14 cellular contexts compared by ENCODE assay signal in genomic region chr3:123576119-123576518, GRCh38. TPM values are rescaled to one million over a fixed set of nuclear protein-coding genes. Genes with fewer than 3 reads are reported as not detected.
DNase-seq lines count a peak whose midpoint lies in the region; ATAC-seq and TF ChIP-seq lines count a peak whose summit lies in the region.
"Had no signal": no experiment of that assay in that cellular context is flagged by ENCODE, and none has a peak within 500 bp of the region (broad histone marks: within the 10 kb centered on the region; RNA-seq: fewer than 3 reads in every experiment).

No MANE protein-coding gene starts in this region.

- POLR2A ChIA-PET in activated CD4-positive, alpha-beta memory T cell treated with anti-CD3 and anti-CD28 coated beads for 36 hours (lab: Charles Lee), result interaction anchor here (1.3 to 1.5 kb wide), 2 partner anchors 9 to 11 kb away, joined by 3 to 7 read pairs; partner anchors contain the start of gene HACD2
- POLR2A ChIA-PET in activated CD4-positive, alpha-beta memory T cell treated with anti-CD3 and anti-CD28 coated beads, Interleukin-2, amount 10 ng/mL, durations not matched to agents 7 days and 5 days (lab: Charles Lee), result interaction anchor here (1.6 kb wide), 1 partner anchor 9 kb away, joined by 11 read pairs; the partner anchor contains the start of gene HACD2

- H3K9me3 Mint-ChIP-seq in activated CD4-positive, alpha-beta memory T cell treated with anti-CD3 and anti-CD28 coated beads for 36 hours, result no peaks in the 10 kb centered on the region
- no peaks in the 10 kb centered on the region for H3K9me3 Mint-ChIP-seq in activated CD4-positive, alpha-beta memory T cell treated with anti-CD3 and anti-CD28 coated beads, Interleukin-2, amount 10 ng/mL, durations not matched to agents 7 days and 5 days
- H3K9me3 Mint-ChIP-seq in activated T-helper 1 cell treated with anti-CD3 and anti-CD28 coated beads, Interleukin-12 subunit alpha, Interleukin-12 subunit beta, Interleukin-2, Interleukin-4 antibody, amounts not matched to agents 30 ng/mL and 10 ng/mL and 1 ng/mL, durations not matched to agents 14 hours and 24 hours and 36 hours, result no peaks in the 10 kb centered on the region
- H3K9me3 Mint-ChIP-seq in chondrocyte (ENCODE audit: low read depth), result no peaks in the 10 kb centered on the region
- H3K9me3 Mint-ChIP-seq: nephron progenitor cell had no signal

- peaks cover 29% of the 10 kb centered on the region for H3K36me3 Mint-ChIP-seq in activated CD4-positive, alpha-beta memory T cell treated with anti-CD3 and anti-CD28 coated beads for 36 hours
- peaks cover 30% of the 10 kb centered on the region for H3K36me3 Mint-ChIP-seq in activated CD4-positive, alpha-beta memory T cell treated with anti-CD3 and anti-CD28 coated beads, Interleukin-2, amount 10 ng/mL, durations not matched to agents 7 days and 5 days (ENCODE audit: low read depth)
- peaks cover 22% of the 10 kb centered on the region for H3K36me3 Mint-ChIP-seq in activated T-helper 1 cell treated with anti-CD3 and anti-CD28 coated beads, Interleukin-12 subunit alpha, Interleukin-12 subunit beta, Interleukin-2, Interleukin-4 antibody, amounts not matched to agents 30 ng/mL and 10 ng/mL and 1 ng/mL, durations not matched to agents 14 hours and 24 hours and 36 hours (ENCODE audit: low read depth)
- H3K36me3 Mint-ChIP-seq in chondrocyte (ENCODE audit: low read depth), result peaks cover 22% of the 10 kb centered on the region

- no peak for TF ChIP-seq CTCF in chondrocyte (IDR thresholded peaks at IDR 0.05)

- peaks cover 18% of the 10 kb centered on the region for H3K4me1 Mint-ChIP-seq in activated CD4-positive, alpha-beta memory T cell treated with anti-CD3 and anti-CD28 coated beads for 36 hours (ENCODE audit: low read depth)
- H3K4me1 Mint-ChIP-seq in activated CD4-positive, alpha-beta memory T cell treated with anti-CD3 and anti-CD28 coated beads, Interleukin-2, amount 10 ng/mL, durations not matched to agents 7 days and 5 days, result peaks cover 3% of the 10 kb centered on the region
- H3K4me1 Mint-ChIP-seq in activated T-helper 1 cell treated with anti-CD3 and anti-CD28 coated beads, Interleukin-12 subunit alpha, Interleukin-12 subunit beta, Interleukin-2, Interleukin-4 antibody, amounts not matched to agents 30 ng/mL and 10 ng/mL and 1 ng/mL, durations not matched to agents 14 hours and 24 hours and 36 hours (ENCODE audit: low read depth), result peaks cover 16% of the 10 kb centered on the region
- peaks cover 25% of the 10 kb centered on the region for H3K4me1 Mint-ChIP-seq in chondrocyte (ENCODE audit: low read depth)

- intact Hi-C loops in activated CD4-positive, alpha-beta memory T cell treated with anti-CD3 and anti-CD28 coated beads for 36 hours (cut with micrococcal nuclease), result no loop called here
- intact Hi-C loops in activated T-helper 1 cell treated with anti-CD3 and anti-CD28 coated beads, Interleukin-12 subunit alpha, Interleukin-12 subunit beta, Interleukin-2, Interleukin-4 antibody, amounts not matched to agents 30 ng/mL and 10 ng/mL and 1 ng/mL, durations not matched to agents 14 hours and 24 hours and 36 hours (cut with micrococcal nuclease), result loop anchor here (1.0 kb wide), 1 partner anchor 9 kb away; the partner anchor contains the start of gene HACD2

- ATAC-seq in GM19328 (IDR thresholded peaks at IDR 0.05; ENCODE audit: unreplicated experiment), result peak; percentile 84

- H3K27ac Mint-ChIP-seq in activated CD4-positive, alpha-beta memory T cell treated with anti-CD3 and anti-CD28 coated beads for 36 hours, result no peak overlapping the region
- H3K27ac Mint-ChIP-seq in activated CD4-positive, alpha-beta memory T cell treated with anti-CD3 and anti-CD28 coated beads, Interleukin-2, amount 10 ng/mL, durations not matched to agents 7 days and 5 days, result no peak overlapping the region
- H3K27ac Mint-ChIP-seq in activated T-helper 1 cell treated with anti-CD3 and anti-CD28 coated beads, Interleukin-12 subunit alpha, Interleukin-12 subunit beta, Interleukin-2, Interleukin-4 antibody, amounts not matched to agents 30 ng/mL and 10 ng/mL and 1 ng/mL, durations not matched to agents 14 hours and 24 hours and 36 hours, result peak overlapping the region; percentile 14
- no peak overlapping the region for H3K27ac Mint-ChIP-seq in chondrocyte (ENCODE audit: unreplicated experiment)
- H3K27ac Mint-ChIP-seq: nephron progenitor cell had no signal

- no peaks in the 10 kb centered on the region for H3K27me3 Mint-ChIP-seq in activated CD4-positive, alpha-beta memory T cell treated with anti-CD3 and anti-CD28 coated beads for 36 hours
- H3K27me3 Mint-ChIP-seq in activated CD4-positive, alpha-beta memory T cell treated with anti-CD3 and anti-CD28 coated beads, Interleukin-2, amount 10 ng/mL, durations not matched to agents 7 days and 5 days, result no peaks in the 10 kb centered on the region
- no peaks in the 10 kb centered on the region for H3K27me3 Mint-ChIP-seq in activated T-helper 1 cell treated with anti-CD3 and anti-CD28 coated beads, Interleukin-12 subunit alpha, Interleukin-12 subunit beta, Interleukin-2, Interleukin-4 antibody, amounts not matched to agents 30 ng/mL and 10 ng/mL and 1 ng/mL, durations not matched to agents 14 hours and 24 hours and 36 hours (ENCODE audit: insufficient read depth)
- no peaks in the 10 kb centered on the region for H3K27me3 Mint-ChIP-seq in chondrocyte (ENCODE audit: low read depth)

- DNase-seq in activated CD4-positive, alpha-beta memory T cell treated with anti-CD3 and anti-CD28 coated beads for 36 hours, result peak; percentile 43
- no peak for DNase-seq in activated CD4-positive, alpha-beta memory T cell treated with anti-CD3 and anti-CD28 coated beads, Interleukin-2, amount 10 ng/mL, durations not matched to agents 7 days and 5 days
- no peak for DNase-seq in activated T-helper 1 cell treated with anti-CD3 and anti-CD28 coated beads, Interleukin-12 subunit alpha, Interleukin-12 subunit beta, Interleukin-2, Interleukin-4 antibody, amounts not matched to agents 30 ng/mL and 10 ng/mL and 1 ng/mL, durations not matched to agents 14 hours and 24 hours and 36 hours (ENCODE audit: low spot score)
- DNase-seq in renal cortical epithelial cell (ENCODE audit: low read depth), result peak; percentile 43
- no peak for DNase-seq in NCI-H1105 treated with DMSO at 0.1 percent for 48 hours (lab: John Stamatoyannopoulos, UW)
- DNase-seq in chondrocyte (ENCODE audit: low spot score), result no peak
- no peak for DNase-seq in midbrain (lab: John Stamatoyannopoulos, UW)
- DNase-seq: brain microvascular endothelial cell, esophagus squamous epithelium, islet precursor cell, NCI-H1436, nephron progenitor cell, spleen had no signal

- H3K4me3 Mint-ChIP-seq in activated CD4-positive, alpha-beta memory T cell treated with anti-CD3 and anti-CD28 coated beads for 36 hours, result no peak overlapping the region
- no peak overlapping the region for H3K4me3 Mint-ChIP-seq in activated CD4-positive, alpha-beta memory T cell treated with anti-CD3 and anti-CD28 coated beads, Interleukin-2, amount 10 ng/mL, durations not matched to agents 7 days and 5 days
- H3K4me3 Mint-ChIP-seq in activated T-helper 1 cell treated with anti-CD3 and anti-CD28 coated beads, Interleukin-12 subunit alpha, Interleukin-12 subunit beta, Interleukin-2, Interleukin-4 antibody, amounts not matched to agents 30 ng/mL and 10 ng/mL and 1 ng/mL, durations not matched to agents 14 hours and 24 hours and 36 hours, result no peak overlapping the region
- no peak overlapping the region for H3K4me3 Mint-ChIP-seq in chondrocyte (ENCODE audit: unreplicated experiment)
- H3K4me3 Mint-ChIP-seq: nephron progenitor cell had no signal

- CTCF ChIA-PET in activated CD4-positive, alpha-beta memory T cell treated with anti-CD3 and anti-CD28 coated beads for 36 hours (lab: Charles Lee), result interaction anchor here (0.7 to 2.0 kb wide), 4 partner anchors 16 to 147 kb away, joined by 3 to 9 read pairs (median 6); no protein-coding TSS in a partner anchor
- CTCF ChIA-PET in activated CD4-positive, alpha-beta memory T cell treated with anti-CD3 and anti-CD28 coated beads, Interleukin-2, amount 10 ng/mL, durations not matched to agents 7 days and 5 days (lab: Charles Lee), result interaction anchor here (1.1 kb wide), 1 partner anchor 16 kb away, joined by 4 read pairs; no protein-coding TSS in a partner anchor

RNA-seq across cellular contexts. Expression of gene HACD2, which starts 8.7 kb away (rescaled TPM):
- 10 to 100 TPM; 27.0 to 27.9 TPM for total RNA-seq in activated CD4-positive, alpha-beta memory T cell treated with anti-CD3 and anti-CD28 coated beads for 36 hours
- 10 to 100 TPM; 21.0 to 23.2 TPM for total RNA-seq in activated CD4-positive, alpha-beta memory T cell treated with anti-CD3 and anti-CD28 coated beads, Interleukin-2, amount 10 ng/mL, durations not matched to agents 7 days and 5 days
- 31.5 TPM in 2 replicates for total RNA-seq in activated T-helper 1 cell treated with anti-CD3 and anti-CD28 coated beads, Interleukin-12 subunit alpha, Interleukin-12 subunit beta, Interleukin-2, Interleukin-4 antibody, amounts not matched to agents 30 ng/mL and 10 ng/mL and 1 ng/mL, durations not matched to agents 14 hours and 24 hours and 36 hours
- total RNA-seq in renal cortical epithelial cell (30.7 and 70.6 TPM in 2 replicates), chondrocyte (78.4 to 106 TPM (median 79.0 TPM) in 3 replicates)

Comparison
In these comparisons a context has a peak if more than half of its experiments do, and no peak if none do; other contexts are left out.
1. DNase-seq: peak in activated CD4-positive, alpha-beta memory T cell treated with anti-CD3 and anti-CD28 coated beads for 36 hours (single experiment) and renal cortical epithelial cell (single experiment); none in activated CD4-positive, alpha-beta memory T cell treated with anti-CD3 and anti-CD28 coated beads, Interleukin-2, amount 10 ng/mL, durations not matched to agents 7 days and 5 days (single experiment), activated T-helper 1 cell treated with anti-CD3 and anti-CD28 coated beads, Interleukin-12 subunit alpha, Interleukin-12 subunit beta, Interleukin-2, Interleukin-4 antibody, amounts not matched to agents 30 ng/mL and 10 ng/mL and 1 ng/mL, durations not matched to agents 14 hours and 24 hours and 36 hours (single experiment), NCI-H1105 treated with DMSO at 0.1 percent for 48 hours (single experiment), chondrocyte (single experiment) and midbrain (single experiment).